In genomic region chr3:18806633-18807032, GRCh38 we compare ENCODE assay signal across 24 cellular contexts.
"Had no signal": no experiment of that assay in that cellular context is flagged by ENCODE, and none has a peak within 500 bp of the region (broad histone marks: within the 10 kb centered on the region; RNA-seq: fewer than 3 reads in every experiment).

No MANE protein-coding gene starts in this region.

- H3K4me1 Mint-ChIP-seq: immature natural killer cell, nephron progenitor cell had no signal

- ATAC-seq: left ventricle myocardium superior; lower lobe of right lung; naive thymus-derived CD8-positive, alpha-beta T cell; sciatic nerve; stimulated activated naive CD8-positive, alpha-beta T cell treated with anti-CD3 and anti-CD28 coated beads, Interleukin-15, amount 100 ng/mL, for 72 hours had no signal

- H3K36me3 Mint-ChIP-seq: naive thymus-derived CD8-positive, alpha-beta T cell had no signal

- H3K27me3 ChIP-seq: right atrium auricular region, suprapubic skin, transverse colon, vagina had no signal

- H3K9me3 Mint-ChIP-seq: immature natural killer cell, nephron progenitor cell had no signal

- H3K36me3 ChIP-seq: lower lobe of right lung, prostate gland, right atrium auricular region, suprapubic skin, transverse colon, vagina had no signal

- H3K27ac ChIP-seq: coronary artery, lower lobe of right lung, prostate gland, right atrium auricular region, suprapubic skin, transverse colon, vagina had no signal

- DNase-seq: dermis blood vessel endothelial cell; effector memory CD4-positive, alpha-beta T cell; foreskin melanocyte; hypothalamus; immature natural killer cell; left ventricle myocardium superior; lower lobe of right lung; naive thymus-derived CD8-positive, alpha-beta T cell; nephron progenitor cell; nucleus accumbens; stimulated activated CD4-positive, alpha-beta T cell treated with anti-CD3 and anti-CD28 coated beads, Interleukin-12 subunit alpha, Interleukin-12 subunit beta, amount 100 ng/mL, for 4 hours; stimulated activated CD4-positive, alpha-beta T cell treated with anti-CD3 and anti-CD28 coated beads, Interleukin-1b, Interleukin-23, amount 100 ng/mL, for 48 hours; stimulated activated CD4-positive, alpha-beta T cell treated with anti-CD3 and anti-CD28 coated beads, Interleukin-4, amount 100 ng/mL, for 1 hour; stimulated activated CD8-positive, alpha-beta memory T cell treated with anti-CD3 and anti-CD28 coated beads, Interleukin-4, amount 100 ng/mL, for 48 hours; stimulated activated naive CD4-positive, alpha-beta T cell; stimulated activated naive CD8-positive, alpha-beta T cell treated with anti-CD3 and anti-CD28 coated beads, Interleukin-15, amount 100 ng/mL, for 72 hours; transverse colon had no signal

- H3K4me1 ChIP-seq: lower lobe of right lung, prostate gland, right atrium auricular region, suprapubic skin, transverse colon, vagina had no signal

- H3K9me3 ChIP-seq: lower lobe of right lung, prostate gland, right atrium auricular region, suprapubic skin, transverse colon, vagina had no signal

- H3K4me3 ChIP-seq: coronary artery, lower lobe of right lung, prostate gland, right atrium auricular region, smooth muscle cell, suprapubic skin, transverse colon, vagina had no signal

- H3K27ac Mint-ChIP-seq: immature natural killer cell; naive thymus-derived CD8-positive, alpha-beta T cell; nephron progenitor cell; stimulated activated naive CD8-positive, alpha-beta T cell treated with anti-CD3 and anti-CD28 coated beads, Interleukin-15, amount 100 ng/mL, for 72 hours had no signal

- H3K4me3 Mint-ChIP-seq: immature natural killer cell; naive thymus-derived CD8-positive, alpha-beta T cell; nephron progenitor cell; stimulated activated naive CD8-positive, alpha-beta T cell treated with anti-CD3 and anti-CD28 coated beads, Interleukin-15, amount 100 ng/mL, for 72 hours had no signal

- H3K27me3 Mint-ChIP-seq: stimulated activated naive CD8-positive, alpha-beta T cell treated with anti-CD3 and anti-CD28 coated beads, Interleukin-15, amount 100 ng/mL, for 72 hours had no signal
